1 cellular context compared by ENCODE assay signal in genomic region chr20:35699127-35699913, GRCh38.
TF ChIP-seq lines count a peak whose summit lies in the region.

NFS1 (minus strand) TSS chr20:35699352; CDS start chr20:35699288, 64 bp downstream.
ROMO1 (plus strand) TSS chr20:35699405; CDS start chr20:35699633, 228 bp downstream.

TF ChIP-seq in HepG2, 621 proteins besides CTCF, POLR2A, EP300 and RAD21 (continued from another document and continues in another):
- peak; percentile 88; the same call in 1 of the 2 replicates for TF ChIP-seq ZNF318 (CRISPR knock-in tag; IDR thresholded peaks at IDR 0.05)
- peak; percentile 100 for TF ChIP-seq IRF9 (CRISPR knock-in tag; IDR thresholded peaks at IDR 0.05; ENCODE audit: borderline replicate concordance)
- TF ChIP-seq ZNF562 (CRISPR knock-in tag; IDR thresholded peaks at IDR 0.05; ENCODE audit: borderline replicate concordance), result no peak
- no peak for TF ChIP-seq ZUFSP (CRISPR knock-in tag; IDR thresholded peaks at IDR 0.05; ENCODE audit: borderline replicate concordance)
- peak; percentile 100 for TF ChIP-seq ZNF839 (CRISPR knock-in tag; IDR thresholded peaks at IDR 0.05; ENCODE audit: borderline replicate concordance)
- no peak for TF ChIP-seq ZNF496 (CRISPR knock-in tag; IDR thresholded peaks at IDR 0.05; ENCODE audit: insufficient replicate concordance)
- peak; percentile 88 for TF ChIP-seq ZNF441 (CRISPR knock-in tag; IDR thresholded peaks at IDR 0.05; ENCODE audit: borderline replicate concordance)
- peak; percentile 96 for TF ChIP-seq MAZ (IDR thresholded peaks at IDR 0.05; ENCODE audit: borderline replicate concordance, low read depth, low read length)
- peak; percentile 100 for TF ChIP-seq MAZ (CRISPR knock-in tag; IDR thresholded peaks at IDR 0.05; ENCODE audit: low read depth)
- TF ChIP-seq KDM5B (CRISPR knock-in tag; IDR thresholded peaks at IDR 0.05; ENCODE audit: borderline replicate concordance), result peak; percentile 100
- 0 out of 2 replicates have a peak, but pooled peaks have one; percentile 52 for TF ChIP-seq ATRX (CRISPR knock-in tag; IDR thresholded peaks at IDR 0.05; ENCODE audit: borderline replicate concordance)
- TF ChIP-seq HNRNPL (IDR thresholded peaks at IDR 0.05; ENCODE audit: low read depth, low read length), result peak; percentile 80
- TF ChIP-seq ZNF740 (CRISPR knock-in tag; IDR thresholded peaks at IDR 0.05), result 0 out of 2 replicates have a peak, but pooled peaks have one; percentile 36
- peak; percentile 100 for TF ChIP-seq RBFOX2 (IDR thresholded peaks at IDR 0.05; ENCODE audit: low read depth, low read length)
- peak; percentile 98 for TF ChIP-seq ZNF879 (CRISPR knock-in tag; IDR thresholded peaks at IDR 0.05)
- no peak for TF ChIP-seq SCMH1 (CRISPR knock-in tag; IDR thresholded peaks at IDR 0.05; ENCODE audit: borderline replicate concordance)
- TF ChIP-seq ZBTB40 (IDR thresholded peaks at IDR 0.05), result peak; percentile 97
- peak; percentile 89 for TF ChIP-seq ZBTB40 (CRISPR knock-in tag; IDR thresholded peaks at IDR 0.05)
- TF ChIP-seq CC2D1A (CRISPR knock-in tag; IDR thresholded peaks at IDR 0.05), result 0 out of 2 replicates have a peak, but pooled peaks have one; percentile 79
- TF ChIP-seq HCFC1 (IDR thresholded peaks at IDR 0.05; ENCODE audit: low read depth, low read length), result peak; percentile 81
- TF ChIP-seq ZNF883 (CRISPR knock-in tag; IDR thresholded peaks at IDR 0.05; ENCODE audit: not compliant biosample characterization), result peak; percentile 99
- TF ChIP-seq ZNF501 (CRISPR knock-in tag; IDR thresholded peaks at IDR 0.05), result peak; percentile 99
- TF ChIP-seq GPN1 (CRISPR knock-in tag; IDR thresholded peaks at IDR 0.05; ENCODE audit: borderline replicate concordance), result peak; percentile 58; the same call in 1 of the 2 replicates
- peak; percentile 79 for TF ChIP-seq ETV5 (CRISPR knock-in tag; IDR thresholded peaks at IDR 0.05; ENCODE audit: borderline replicate concordance)
- TF ChIP-seq NCOA1 (CRISPR knock-in tag; IDR thresholded peaks at IDR 0.05), result peak; percentile 72
- TF ChIP-seq GPBP1L1 (CRISPR knock-in tag; IDR thresholded peaks at IDR 0.05), result no peak
- peak; percentile 77; the same call in 1 of the 2 replicates for TF ChIP-seq MEF2D (CRISPR knock-in tag; IDR thresholded peaks at IDR 0.05)
- TF ChIP-seq ZNF773 (CRISPR knock-in tag; IDR thresholded peaks at IDR 0.05; ENCODE audit: borderline replicate concordance), result peak; percentile 6; the same call in 1 of the 2 replicates
- TF ChIP-seq NCOA2 (CRISPR knock-in tag; IDR thresholded peaks at IDR 0.05), result peak; percentile 62
- TF ChIP-seq ZNF747 (CRISPR knock-in tag; IDR thresholded peaks at IDR 0.05; ENCODE audit: borderline replicate concordance), result peak; percentile 100
- TF ChIP-seq POGK (CRISPR knock-in tag; conservative IDR thresholded peaks at IDR 0.05), result peak; percentile 99
- TF ChIP-seq NFKB2 (CRISPR knock-in tag; IDR thresholded peaks at IDR 0.05; ENCODE audit: borderline replicate concordance), result peak; percentile 99; the same call in 1 of the 2 replicates
